ENCODE assay signal across 28 cellular contexts in the genomic region with DNA sequence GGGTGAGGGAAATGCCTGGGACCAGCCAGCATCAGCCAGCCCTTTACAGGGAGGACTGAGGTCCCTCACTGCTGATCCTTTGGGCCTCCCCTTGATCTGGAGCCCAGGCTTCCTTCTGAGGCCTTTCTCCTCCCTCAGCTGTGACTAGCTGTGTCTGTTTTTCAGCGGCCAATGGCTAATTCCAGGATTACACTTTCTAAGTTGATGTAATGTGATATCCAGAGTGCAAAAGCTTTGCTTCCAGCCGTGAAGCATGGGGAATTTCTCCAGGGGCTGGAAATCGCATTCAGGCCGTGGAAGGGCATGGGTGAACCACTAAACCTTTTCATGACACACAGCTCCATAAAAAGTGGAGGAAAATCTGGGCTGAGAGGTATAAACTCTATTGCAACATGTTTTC.
DNase-seq lines count a peak whose midpoint lies in the region; ATAC-seq and TF ChIP-seq lines count a peak whose summit lies in the region.
"Had no signal": no experiment of that assay in that cellular context is flagged by ENCODE, and none has a peak within 500 bp of the region (broad histone marks: within the 10 kb centered on the region; RNA-seq: fewer than 3 reads in every experiment).

No MANE protein-coding gene starts in this region.

- H3K4me3 ChIP-seq in GM23338 (no peak overlapping the region), SJCRH30 (no peak overlapping the region), fibroblast of the aortic adventitia (ENCODE audit: low read depth, low read length) (no peak overlapping the region), retinal pigment epithelial cell (ENCODE audit: low read length) (no peak overlapping the region)
- H3K4me3 ChIP-seq: gastrocnemius medialis, hepatocyte, SJSA1, tibial nerve had no signal

- no peaks in the 10 kb centered on the region for H3F3A ChIP-seq in GM23338 (replicated peaks; ENCODE audit: low read depth)

- CTCF ChIA-PET in activated CD8-positive, alpha-beta T cell treated with anti-CD3 and anti-CD28 coated beads for 36 hours (lab: Charles Lee): interaction anchor here (0.9 kb wide), 1 partner anchor 163 kb away, joined by 3 read pairs; no protein-coding TSS in a partner anchor

- H3K36me3 Mint-ChIP-seq in GM23338 (ENCODE audit: low read depth): no peaks in the 10 kb centered on the region
- no peaks in the 10 kb centered on the region for H3K36me3 Mint-ChIP-seq in activated CD8-positive, alpha-beta T cell treated with anti-CD3 and anti-CD28 coated beads for 36 hours (ENCODE audit: low read depth)
- H3K36me3 Mint-ChIP-seq: activated naive CD4-positive, alpha-beta T cell treated with anti-CD3 and anti-CD28 coated beads, Interleukin-2, amount 50 U/mL, for 24 hours; memory B cell had no signal

- H3K4me3 Mint-ChIP-seq in GM23338: no peak overlapping the region
- H3K4me3 Mint-ChIP-seq in activated CD8-positive, alpha-beta T cell treated with anti-CD3 and anti-CD28 coated beads for 36 hours: no peak overlapping the region
- H3K4me3 Mint-ChIP-seq: activated CD4-positive, alpha-beta memory T cell treated with anti-CD3 and anti-CD28 coated beads, Interleukin-2, amount 10 ng/mL, durations not matched to agents 7 days and 5 days; activated naive CD4-positive, alpha-beta T cell treated with anti-CD3 and anti-CD28 coated beads, Interleukin-2, amount 50 U/mL, for 24 hours; endodermal cell; memory B cell had no signal

- intact Hi-C loops in activated CD8-positive, alpha-beta T cell treated with anti-CD3 and anti-CD28 coated beads for 36 hours (cut with micrococcal nuclease): no loop called here

- H3K27ac ChIP-seq in GM23338 (ENCODE audit: low read depth) (no peak overlapping the region), SJCRH30 (no peak overlapping the region; the same call in 1 of the 2 replicates)
- H3K27ac ChIP-seq: gastrocnemius medialis, hepatocyte, SJSA1, tibial nerve had no signal

- H3K4me1 Mint-ChIP-seq in GM23338: peaks cover 13% of the 10 kb centered on the region
- no peaks in the 10 kb centered on the region for H3K4me1 Mint-ChIP-seq in activated CD8-positive, alpha-beta T cell treated with anti-CD3 and anti-CD28 coated beads for 36 hours (ENCODE audit: low read depth)
- H3K4me1 Mint-ChIP-seq: activated CD4-positive, alpha-beta memory T cell treated with anti-CD3 and anti-CD28 coated beads, Interleukin-2, amount 10 ng/mL, durations not matched to agents 7 days and 5 days; activated naive CD4-positive, alpha-beta T cell treated with anti-CD3 and anti-CD28 coated beads, Interleukin-2, amount 50 U/mL, for 24 hours; memory B cell had no signal

- H3K27ac Mint-ChIP-seq in GM23338: no peak overlapping the region
- H3K27ac Mint-ChIP-seq in activated CD8-positive, alpha-beta T cell treated with anti-CD3 and anti-CD28 coated beads for 36 hours: no peak overlapping the region
- H3K27ac Mint-ChIP-seq: activated CD4-positive, alpha-beta memory T cell treated with anti-CD3 and anti-CD28 coated beads, Interleukin-2, amount 10 ng/mL, durations not matched to agents 7 days and 5 days; activated naive CD4-positive, alpha-beta T cell treated with anti-CD3 and anti-CD28 coated beads, Interleukin-2, amount 50 U/mL, for 24 hours; activated T-helper 2 cell treated with anti-CD3 and anti-CD28 coated beads, Interferon-gamma antibody, Interleukin-2, Interleukin-4, amounts not matched to agents 10 μg/mL and 5 μg/mL and 100 μg/mL, durations not matched to agents 14 hours and 24 hours and 36 hours; endodermal cell; memory B cell had no signal

- H2AFZ ChIP-seq in GM23338: peak overlapping the region; percentile 87; the same call in 1 of the 2 replicates
- H2AFZ ChIP-seq: hepatocyte had no signal

- H3K27me3 ChIP-seq in GM23338 (ENCODE audit: insufficient read depth): no peaks in the 10 kb centered on the region
- no peaks in the 10 kb centered on the region for H3K27me3 ChIP-seq in SJCRH30
- H3K27me3 ChIP-seq: gastrocnemius medialis, hepatocyte, SJSA1, tibial nerve had no signal

- peaks cover 5% of the 10 kb centered on the region for H3K27me3 Mint-ChIP-seq in GM23338 (ENCODE audit: insufficient read depth, low read depth, poor library complexity)
- H3K27me3 Mint-ChIP-seq in activated CD8-positive, alpha-beta T cell treated with anti-CD3 and anti-CD28 coated beads for 36 hours: no peaks in the 10 kb centered on the region
- H3K27me3 Mint-ChIP-seq: activated CD4-positive, alpha-beta memory T cell treated with anti-CD3 and anti-CD28 coated beads, Interleukin-2, amount 10 ng/mL, durations not matched to agents 7 days and 5 days; activated naive CD4-positive, alpha-beta T cell treated with anti-CD3 and anti-CD28 coated beads, Interleukin-2, amount 50 U/mL, for 24 hours; memory B cell had no signal

- H3K9me3 Mint-ChIP-seq in GM23338: no peaks in the 10 kb centered on the region; the same call in 2 of the 3 replicates
- H3K9me3 Mint-ChIP-seq in activated CD8-positive, alpha-beta T cell treated with anti-CD3 and anti-CD28 coated beads for 36 hours: no peaks in the 10 kb centered on the region
- H3K9me3 Mint-ChIP-seq: activated CD4-positive, alpha-beta memory T cell treated with anti-CD3 and anti-CD28 coated beads, Interleukin-2, amount 10 ng/mL, durations not matched to agents 7 days and 5 days; activated naive CD4-positive, alpha-beta T cell treated with anti-CD3 and anti-CD28 coated beads, Interleukin-2, amount 50 U/mL, for 24 hours; activated T-helper 2 cell treated with anti-CD3 and anti-CD28 coated beads, Interferon-gamma antibody, Interleukin-2, Interleukin-4, amounts not matched to agents 10 μg/mL and 5 μg/mL and 100 μg/mL, durations not matched to agents 14 hours and 24 hours and 36 hours; endodermal cell; memory B cell had no signal

- DNase-seq in GM23338 (ENCODE audit: low spot score) (no peak), SJCRH30 (peak; percentile 59 to 80), fibroblast of the aortic adventitia (ENCODE audit: low read depth) (peak; percentile 6), retinal pigment epithelial cell (ENCODE audit: low read depth) (peak; percentile 14)
- DNase-seq in activated CD8-positive, alpha-beta T cell treated with anti-CD3 and anti-CD28 coated beads for 36 hours: no peak
- DNase-seq: activated CD4-positive, alpha-beta memory T cell treated with anti-CD3 and anti-CD28 coated beads, Interleukin-2, amount 10 ng/mL, durations not matched to agents 7 days and 5 days; activated CD4-positive, alpha-beta T cell treated with anti-CD3 and anti-CD28 coated beads for 1 hour; anterior cingulate cortex; cortex of kidney; DMS79; endodermal cell; gastrocnemius medialis; Kasumi-1; left colon; NCI-H1694; NCI-H526 treated with DMSO at 0.1 percent for 48 hours; nucleus accumbens; small intestine; stimulated activated CD4-positive, alpha-beta T cell treated with anti-CD3 and anti-CD28 coated beads, Interleukin-1b, Interleukin-23, amount 100 ng/mL, for 48 hours had no signal

- H4K20me1 ChIP-seq in GM23338 (replicated peaks; ENCODE audit: insufficient read depth): no peaks in the 10 kb centered on the region

- no peaks in the 10 kb centered on the region for H3K9me3 ChIP-seq in SJCRH30 (replicated peaks)
- H3K9me3 ChIP-seq: gastrocnemius medialis, SJSA1, tibial nerve had no signal

- no peaks in the 10 kb centered on the region; the same call in 1 of the 2 replicates for H3K4me1 ChIP-seq in GM23338 (ENCODE audit: insufficient read depth)
- H3K4me1 ChIP-seq in SJCRH30: peaks cover 7% of the 10 kb centered on the region
- H3K4me1 ChIP-seq: gastrocnemius medialis, tibial nerve had no signal

- TF ChIP-seq CTCF in GM23338 (conservative IDR thresholded peaks at IDR 0.05; ENCODE audit: low read depth in 2 of 2): no peak
- TF ChIP-seq CTCF in fibroblast of the aortic adventitia (IDR thresholded peaks at IDR 0.05; ENCODE audit: insufficient read depth, low read length): no peak
- TF ChIP-seq CTCF in retinal pigment epithelial cell (conservative IDR thresholded peaks at IDR 0.05; ENCODE audit: low read depth, low read length): no peak
- no peak for TF ChIP-seq CTCF in activated CD8-positive, alpha-beta T cell treated with anti-CD3 and anti-CD28 coated beads for 36 hours (IDR thresholded peaks at IDR 0.05)

- POLR2A ChIA-PET in activated CD8-positive, alpha-beta T cell treated with anti-CD3 and anti-CD28 coated beads for 36 hours (lab: Charles Lee): no interaction called here

- H3K79me2 ChIP-seq in GM23338 (replicated peaks; ENCODE audit: insufficient read depth): no peaks in the 10 kb centered on the region
- H3K79me2 ChIP-seq: hepatocyte had no signal

- no peak overlapping the region for H3K4me2 ChIP-seq in GM23338
- H3K4me2 ChIP-seq: hepatocyte had no signal

- no peaks in the 10 kb centered on the region for H3K36me3 ChIP-seq in GM23338 (ENCODE audit: insufficient read depth)
- H3K36me3 ChIP-seq in SJCRH30: no peaks in the 10 kb centered on the region
- H3K36me3 ChIP-seq: gastrocnemius medialis, SJSA1, tibial nerve had no signal

- H3K9me2 ChIP-seq in GM23338 (ENCODE audit: insufficient read depth): no peaks in the 10 kb centered on the region

- ATAC-seq in GM23338: peak; percentile 27
- ATAC-seq in GM21825 (IDR thresholded peaks at IDR 0.05; ENCODE audit: unreplicated experiment): no peak
- no peak for ATAC-seq in activated CD8-positive, alpha-beta T cell treated with anti-CD3 and anti-CD28 coated beads for 36 hours
- no peak for ATAC-seq in HG02763 (IDR thresholded peaks at IDR 0.05; ENCODE audit: unreplicated experiment)
- ATAC-seq: esophagus mucosa, gastrocnemius medialis, left colon had no signal

Comparison
In these comparisons a context has a peak if more than half of its experiments do, and no peak if none do; other contexts are left out.
1. DNase-seq: peak in SJCRH30 (2 of 2), fibroblast of the aortic adventitia (single experiment) and retinal pigment epithelial cell (single experiment); none in GM23338 (single experiment) and activated CD8-positive, alpha-beta T cell treated with anti-CD3 and anti-CD28 coated beads for 36 hours (single experiment).